Comparison of ENCODE assay signal across 27 cellular contexts in the genomic region with DNA sequence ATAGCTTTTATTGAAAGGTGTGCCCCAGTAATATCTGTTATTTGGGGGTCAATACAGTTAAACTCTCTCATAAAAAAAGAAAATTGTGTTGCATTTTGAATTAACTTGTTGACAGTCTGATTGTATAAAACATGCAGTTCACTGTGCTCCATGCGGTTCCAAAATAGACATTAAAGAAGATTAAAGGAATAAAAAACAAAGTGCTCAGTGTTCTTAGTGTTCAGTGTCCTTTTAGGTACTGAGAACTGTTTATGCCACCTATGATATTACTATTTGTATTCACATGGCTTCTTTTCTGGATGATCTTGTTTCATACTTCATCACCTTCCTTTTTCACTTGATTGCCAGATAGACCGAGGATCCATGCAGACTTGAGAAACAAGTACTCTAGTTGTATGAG.
"Had no signal": no experiment of that assay in that cellular context is flagged by ENCODE, and none has a peak within 500 bp of the region (broad histone marks: within the 10 kb centered on the region; RNA-seq: fewer than 3 reads in every experiment).

No MANE protein-coding gene starts in this region.

- ATAC-seq: stimulated activated effector memory CD8-positive, alpha-beta T cell treated with anti-CD3 and anti-CD28 coated beads, Interleukin-12 subunit alpha, Interleukin-12 subunit beta, amount 100 ng/mL, for 72 hours; stimulated activated memory B cell treated with anti-CD40 and anti-IgM and Interleukin-4, amounts not matched to agents 10 μg/mL and 1 μg/mL and 100 μg/mL, for 72 hours; stimulated activated naive B cell treated with anti-CD40 and anti-IgM and Interleukin-4, amounts not matched to agents 10 μg/mL and 1 μg/mL and 100 μg/mL, for 72 hours; stimulated activated naive CD8-positive, alpha-beta T cell treated with anti-CD3 and anti-CD28 coated beads, Interleukin-15, amount 100 ng/mL, for 72 hours; stimulated activated naive CD8-positive, alpha-beta T cell treated with anti-CD3 and anti-CD28 coated beads, Interleukin-15, Interleukin-2, amounts not matched to agents 100 U/mL and 50 U/mL, for 24 hours; upper lobe of right lung had no signal

- H3K27ac ChIP-seq: stomach, suprapubic skin, testis, thoracic aorta, thyroid gland, tibial artery, tibial nerve, transverse colon, upper lobe of left lung, upper lobe of right lung, uterus, vagina had no signal

- H3K36me3 ChIP-seq: stomach, suprapubic skin, thoracic aorta, thyroid gland, tibial artery, tibial nerve, transverse colon, upper lobe of left lung, upper lobe of right lung, uterus, vagina had no signal

- H3K27me3 ChIP-seq: stomach, suprapubic skin, testis, thyroid gland, tibial artery, tibial nerve, transverse colon, upper lobe of left lung, upper lobe of right lung, uterus, vagina had no signal

- H3K4me3 ChIP-seq: stomach, suprapubic skin, testis, thoracic aorta, thyroid gland, tibial artery, tibial nerve, transverse colon, upper lobe of left lung, upper lobe of right lung, uterus, vagina had no signal

- DNase-seq: stimulated activated CD4-positive, alpha-beta T cell treated with anti-CD3 and anti-CD28 coated beads, Interleukin-2, amount 100 ng/mL, for 48 hours; stimulated activated CD4-positive, alpha-beta T cell treated with anti-CD3 and anti-CD28 coated beads, Interleukin-4, amount 100 ng/mL, for 1 hour; stimulated activated CD4-positive, alpha-beta T cell treated with anti-CD3 and anti-CD28 coated beads, Interleukin-4, amount 100 ng/mL, for 24 hours; stimulated activated CD4-positive, alpha-beta T cell treated with anti-CD3 and anti-CD28 coated beads, Interleukin-4, amount 100 ng/mL, for 4 hours; stimulated activated CD8-positive, alpha-beta memory T cell treated with anti-CD3 and anti-CD28 coated beads, Interleukin-4, amount 100 ng/mL, for 48 hours; stimulated activated naive B cell treated with anti-CD40 and anti-IgM and Interleukin-4, amounts not matched to agents 10 μg/mL and 1 μg/mL and 100 μg/mL, for 72 hours; stimulated activated naive CD4-positive, alpha-beta T cell; stimulated activated naive CD4-positive, alpha-beta T cell treated with Interleukin-2 at 50 U/mL for 16 hours; stimulated activated naive CD8-positive, alpha-beta T cell treated with anti-CD3 and anti-CD28 coated beads, Interleukin-15, amount 100 ng/mL, for 72 hours; stimulated activated naive CD8-positive, alpha-beta T cell treated with anti-CD3 and anti-CD28 coated beads, Interleukin-15, Interleukin-2, amounts not matched to agents 100 U/mL and 50 U/mL, for 24 hours; stomach; substantia nigra; testis; thyroid gland; tibial artery; transverse colon; trophoblast cell; upper lobe of left lung; upper lobe of right lung; uterus had no signal

- H3K9me3 ChIP-seq: stomach, suprapubic skin, testis, thoracic aorta, thyroid gland, tibial artery, tibial nerve, transverse colon, upper lobe of left lung, upper lobe of right lung, uterus, vagina had no signal

- FAIRE-seq: urothelium cell line had no signal

- H3K4me1 ChIP-seq: stomach, suprapubic skin, testis, thyroid gland, tibial artery, tibial nerve, transverse colon, upper lobe of left lung, upper lobe of right lung, uterus, vagina had no signal
